ENCODE assay signal across 16 cellular contexts in genomic region chr20:13809855-13810254, GRCh38. TPM values are rescaled to one million over a fixed set of nuclear protein-coding genes. Genes with fewer than 3 reads are reported as not detected.
DNase-seq lines count a peak whose midpoint lies in the region; ATAC-seq and TF ChIP-seq lines count a peak whose summit lies in the region.
"Had no signal": no experiment of that assay in that cellular context is flagged by ENCODE, and none has a peak within 500 bp of the region (broad histone marks: within the 10 kb centered on the region; RNA-seq: fewer than 3 reads in every experiment).

No MANE protein-coding gene starts in this region.

- no peak for TF ChIP-seq EP300 in tibial nerve (IDR thresholded peaks at IDR 0.05)

- intact Hi-C loops in left lung (cut with DNase I) = no loop called here
- intact Hi-C loops in activated CD4-positive, alpha-beta T cell treated with anti-CD3 and anti-CD28 coated beads for 36 hours (cut with DNase I, micrococcal nuclease) = no loop called here

- TF ChIP-seq CTCF in 22Rv1 (IDR thresholded peaks at IDR 0.05) (no peak), left lung (IDR thresholded peaks at IDR 0.05) (no peak), tibial nerve (IDR thresholded peaks at IDR 0.05) (no peak)

- H3K4me3 ChIP-seq in left lung (no peak overlapping the region), tibial nerve (no peak overlapping the region)
- H3K4me3 ChIP-seq: BLaER1, GM23338 had no signal

- H3K27ac ChIP-seq in 22Rv1 = peak overlapping the region; percentile 43
- H3K27ac ChIP-seq in left lung = no peak overlapping the region
- no peak overlapping the region for H3K27ac ChIP-seq in tibial nerve
- H3K27ac ChIP-seq: BLaER1 had no signal

- H3K4me1 Mint-ChIP-seq in activated CD4-positive, alpha-beta T cell treated with anti-CD3 and anti-CD28 coated beads for 36 hours = no peaks in the 10 kb centered on the region
- H3K4me1 Mint-ChIP-seq: CD8-positive, alpha-beta memory T cell; GM23338; H9 had no signal

- H3K4me1 ChIP-seq in left lung (peaks cover 0 to 4% of the 10 kb centered on the region in 2 donors), tibial nerve (no peaks in the 10 kb centered on the region)
- H3K4me1 ChIP-seq: BLaER1, Caco-2 had no signal

- peaks cover 12% of the 10 kb centered on the region for H3K36me3 Mint-ChIP-seq in activated CD4-positive, alpha-beta T cell treated with anti-CD3 and anti-CD28 coated beads for 36 hours (ENCODE audit: low read depth)

- no peaks in the 10 kb centered on the region for H3K27me3 Mint-ChIP-seq in activated CD4-positive, alpha-beta T cell treated with anti-CD3 and anti-CD28 coated beads for 36 hours
- H3K27me3 Mint-ChIP-seq: CD8-positive, alpha-beta memory T cell had no signal

- DNase-seq in DMS53 (lab: John Stamatoyannopoulos, UW) (peak; percentile 13), DMS53 treated with DMSO at 0.1 percent for 48 hours (lab: John Stamatoyannopoulos, UW; ENCODE audit: unreplicated experiment) (no peak), NCI-H187 treated with DMSO at 0.1 percent for 48 hours (lab: John Stamatoyannopoulos, UW) (peak; percentile 70), left lung (no peak), tibial nerve (ENCODE audit: low spot score in 2 of 2) (no peak)
- DNase-seq in activated CD4-positive, alpha-beta T cell treated with anti-CD3 and anti-CD28 coated beads for 36 hours = no peak
- DNase-seq: 8988T; AML-193; Caco-2; CD8-positive, alpha-beta memory T cell; EL; H9 had no signal

- H3K27me3 ChIP-seq in left lung (no peaks in the 10 kb centered on the region), tibial nerve (no peaks in the 10 kb centered on the region)
- H3K27me3 ChIP-seq: BLaER1 had no signal

- TF ChIP-seq POLR2A in tibial nerve (IDR thresholded peaks at IDR 0.05) = no peak

- no peak overlapping the region for H3K4me3 Mint-ChIP-seq in activated CD4-positive, alpha-beta T cell treated with anti-CD3 and anti-CD28 coated beads for 36 hours
- H3K4me3 Mint-ChIP-seq: CD8-positive, alpha-beta memory T cell; GM23338; H9 had no signal

- peak; percentile 93 for ATAC-seq in left lung
- ATAC-seq in activated CD4-positive, alpha-beta T cell treated with anti-CD3 and anti-CD28 coated beads for 36 hours = no peak
- ATAC-seq in HG03108 (IDR thresholded peaks at IDR 0.05; ENCODE audit: unreplicated experiment) = no peak
- ATAC-seq: GM23338 had no signal

- no peaks in the 10 kb centered on the region for H3K9me3 Mint-ChIP-seq in activated CD4-positive, alpha-beta T cell treated with anti-CD3 and anti-CD28 coated beads for 36 hours (ENCODE audit: low read depth)
- H3K9me3 Mint-ChIP-seq: CD8-positive, alpha-beta memory T cell; GM23338; H9 had no signal

- POLR2A ChIA-PET in activated CD4-positive, alpha-beta T cell treated with anti-CD3 and anti-CD28 coated beads for 36 hours (lab: Charles Lee) = interaction anchor here (0.6 kb wide), 1 partner anchor 763 kb away, joined by 6 read pairs; no protein-coding TSS in a partner anchor

- H3K27ac Mint-ChIP-seq in activated CD4-positive, alpha-beta T cell treated with anti-CD3 and anti-CD28 coated beads for 36 hours = no peak overlapping the region
- H3K27ac Mint-ChIP-seq: CD8-positive, alpha-beta memory T cell; GM23338; H9 had no signal

- H3K9me3 ChIP-seq in left lung = no peaks in the 10 kb centered on the region
- no peaks in the 10 kb centered on the region for H3K9me3 ChIP-seq in tibial nerve
- H3K9me3 ChIP-seq: BLaER1, Caco-2 had no signal

- CTCF ChIA-PET in activated CD4-positive, alpha-beta T cell treated with anti-CD3 and anti-CD28 coated beads for 36 hours (lab: Charles Lee) = interaction anchor here (0.5 to 1.2 kb wide), 2 partner anchors 11 to 231 kb away, joined by 3 to 4 read pairs; no protein-coding TSS in a partner anchor

- H3K36me3 ChIP-seq in left lung = peaks cover 0 to 94% of the 10 kb centered on the region in 2 donors
- H3K36me3 ChIP-seq in tibial nerve = peaks cover 0 to 99% (median 36%) of the 10 kb centered on the region in 3 donors

- WGBS in tibial nerve, 2 donors = 91 to 93% methylated on average over 3 of the region's 3 CpGs

RNA-seq across cellular contexts. Expression of gene NDUFAF5, which starts 25.0 kb away (rescaled TPM):
- total RNA-seq in left lung = 10 to 100 TPM; 19.5 to 21.7 TPM
- total RNA-seq in activated CD4-positive, alpha-beta T cell treated with anti-CD3 and anti-CD28 coated beads for 36 hours = 10 to 100 TPM; 22.0 to 24.3 TPM
- 10 to 100 TPM; 11.2 to 32.1 (median 21.2) TPM for total RNA-seq in tibial nerve

RNA-seq across cellular contexts. Expression of gene ESF1, which starts 25.1 kb away (rescaled TPM):
- total RNA-seq in left lung (10 to 100 TPM; 11.3 to 13.0 TPM), tibial nerve (10 to 100 TPM; 14.9 to 28.0 (median 16.5) TPM)
- 10 to 100 TPM; 22.0 to 23.1 TPM for total RNA-seq in activated CD4-positive, alpha-beta T cell treated with anti-CD3 and anti-CD28 coated beads for 36 hours

Comparison
In these comparisons a context has a peak if more than half of its experiments do, and no peak if none do; other contexts are left out.
1. DNase-seq: peak in DMS53 (single experiment) and NCI-H187 treated with DMSO at 0.1 percent for 48 hours (single experiment); none in DMS53 treated with DMSO at 0.1 percent for 48 hours (single experiment), left lung (0 of 2), activated CD4-positive, alpha-beta T cell treated with anti-CD3 and anti-CD28 coated beads for 36 hours (single experiment) and tibial nerve (0 of 2).